ENCODE assay signal across 15 cellular contexts in genomic region chr9:104858846-104859245, GRCh38.
"Had no signal": no experiment of that assay in that cellular context is flagged by ENCODE, and none has a peak within 500 bp of the region (broad histone marks: within the 10 kb centered on the region; RNA-seq: fewer than 3 reads in every experiment).

No MANE protein-coding gene starts in this region.

- H3K4me3 ChIP-seq: cardiac muscle cell, heart right ventricle, left lung, ovary, skin epidermis, upper lobe of right lung had no signal

- H3K27me3 ChIP-seq: cardiac muscle cell, heart right ventricle, left lung, ovary, upper lobe of right lung had no signal

- H3K36me3 ChIP-seq: ovary had no signal

- H3K27ac ChIP-seq: ovary, upper lobe of right lung had no signal

- H3K9me3 ChIP-seq: heart right ventricle, left lung, ovary, upper lobe of right lung had no signal

- H3K27me3 Mint-ChIP-seq: activated naive CD8-positive, alpha-beta T cell treated with anti-CD3 and anti-CD28 coated beads for 36 hours; memory B cell; stimulated activated memory B cell treated with anti-CD40 and anti-IgM and Interleukin-4, amounts not matched to agents 10 μg/mL and 1 μg/mL and 100 μg/mL, for 72 hours had no signal

- ATAC-seq: activated T-cell treated with anti-CD3 and anti-CD28 coated beads, Interleukin-2, amount 50 U/mL, for 72 hours; left lung; stimulated activated memory B cell treated with anti-CD40 and anti-IgM and Interleukin-4, amounts not matched to agents 10 μg/mL and 1 μg/mL and 100 μg/mL, for 72 hours; upper lobe of right lung had no signal

- DNase-seq: activated CD4-positive, alpha-beta T cell treated with anti-CD3 and anti-CD28 coated beads, Interleukin-2, amount 50 U/mL, for 4 hours; activated gamma-delta T cell treated with Interleukin-2 at 50 U/mL for 16 hours; activated naive CD8-positive, alpha-beta T cell treated with anti-CD3 and anti-CD28 coated beads for 36 hours; activated T-cell treated with anti-CD3 and anti-CD28 coated beads, Interleukin-2, amount 50 U/mL, for 72 hours; effector CD4-positive, alpha-beta T cell; foreskin melanocyte; heart right ventricle; islet precursor cell; left lung; ovary; upper lobe of right lung had no signal

- H3K9me3 Mint-ChIP-seq: activated naive CD8-positive, alpha-beta T cell treated with anti-CD3 and anti-CD28 coated beads for 36 hours; activated T-cell treated with anti-CD3 and anti-CD28 coated beads, Interleukin-2, amount 50 U/mL, for 72 hours; memory B cell; stimulated activated memory B cell treated with anti-CD40 and anti-IgM and Interleukin-4, amounts not matched to agents 10 μg/mL and 1 μg/mL and 100 μg/mL, for 72 hours had no signal

- H3K4me3 Mint-ChIP-seq: activated naive CD8-positive, alpha-beta T cell treated with anti-CD3 and anti-CD28 coated beads for 36 hours; activated T-cell treated with anti-CD3 and anti-CD28 coated beads, Interleukin-2, amount 50 U/mL, for 72 hours; memory B cell; stimulated activated memory B cell treated with anti-CD40 and anti-IgM and Interleukin-4, amounts not matched to agents 10 μg/mL and 1 μg/mL and 100 μg/mL, for 72 hours had no signal

- H3K36me3 Mint-ChIP-seq: activated naive CD8-positive, alpha-beta T cell treated with anti-CD3 and anti-CD28 coated beads for 36 hours had no signal

- H3K27ac Mint-ChIP-seq: activated naive CD8-positive, alpha-beta T cell treated with anti-CD3 and anti-CD28 coated beads for 36 hours; activated T-cell treated with anti-CD3 and anti-CD28 coated beads, Interleukin-2, amount 50 U/mL, for 72 hours; memory B cell; stimulated activated memory B cell treated with anti-CD40 and anti-IgM and Interleukin-4, amounts not matched to agents 10 μg/mL and 1 μg/mL and 100 μg/mL, for 72 hours had no signal
